In genomic region chr20:14984768-14985622, GRCh38 we compare ENCODE assay signal across 1 cellular context.
TF ChIP-seq lines count a peak whose summit lies in the region.

No MANE protein-coding gene starts in this region.

TF ChIP-seq in HepG2, 621 proteins besides CTCF, POLR2A, EP300 and RAD21 (continued from another document and continues in another):
- TF ChIP-seq, protein P1, sequence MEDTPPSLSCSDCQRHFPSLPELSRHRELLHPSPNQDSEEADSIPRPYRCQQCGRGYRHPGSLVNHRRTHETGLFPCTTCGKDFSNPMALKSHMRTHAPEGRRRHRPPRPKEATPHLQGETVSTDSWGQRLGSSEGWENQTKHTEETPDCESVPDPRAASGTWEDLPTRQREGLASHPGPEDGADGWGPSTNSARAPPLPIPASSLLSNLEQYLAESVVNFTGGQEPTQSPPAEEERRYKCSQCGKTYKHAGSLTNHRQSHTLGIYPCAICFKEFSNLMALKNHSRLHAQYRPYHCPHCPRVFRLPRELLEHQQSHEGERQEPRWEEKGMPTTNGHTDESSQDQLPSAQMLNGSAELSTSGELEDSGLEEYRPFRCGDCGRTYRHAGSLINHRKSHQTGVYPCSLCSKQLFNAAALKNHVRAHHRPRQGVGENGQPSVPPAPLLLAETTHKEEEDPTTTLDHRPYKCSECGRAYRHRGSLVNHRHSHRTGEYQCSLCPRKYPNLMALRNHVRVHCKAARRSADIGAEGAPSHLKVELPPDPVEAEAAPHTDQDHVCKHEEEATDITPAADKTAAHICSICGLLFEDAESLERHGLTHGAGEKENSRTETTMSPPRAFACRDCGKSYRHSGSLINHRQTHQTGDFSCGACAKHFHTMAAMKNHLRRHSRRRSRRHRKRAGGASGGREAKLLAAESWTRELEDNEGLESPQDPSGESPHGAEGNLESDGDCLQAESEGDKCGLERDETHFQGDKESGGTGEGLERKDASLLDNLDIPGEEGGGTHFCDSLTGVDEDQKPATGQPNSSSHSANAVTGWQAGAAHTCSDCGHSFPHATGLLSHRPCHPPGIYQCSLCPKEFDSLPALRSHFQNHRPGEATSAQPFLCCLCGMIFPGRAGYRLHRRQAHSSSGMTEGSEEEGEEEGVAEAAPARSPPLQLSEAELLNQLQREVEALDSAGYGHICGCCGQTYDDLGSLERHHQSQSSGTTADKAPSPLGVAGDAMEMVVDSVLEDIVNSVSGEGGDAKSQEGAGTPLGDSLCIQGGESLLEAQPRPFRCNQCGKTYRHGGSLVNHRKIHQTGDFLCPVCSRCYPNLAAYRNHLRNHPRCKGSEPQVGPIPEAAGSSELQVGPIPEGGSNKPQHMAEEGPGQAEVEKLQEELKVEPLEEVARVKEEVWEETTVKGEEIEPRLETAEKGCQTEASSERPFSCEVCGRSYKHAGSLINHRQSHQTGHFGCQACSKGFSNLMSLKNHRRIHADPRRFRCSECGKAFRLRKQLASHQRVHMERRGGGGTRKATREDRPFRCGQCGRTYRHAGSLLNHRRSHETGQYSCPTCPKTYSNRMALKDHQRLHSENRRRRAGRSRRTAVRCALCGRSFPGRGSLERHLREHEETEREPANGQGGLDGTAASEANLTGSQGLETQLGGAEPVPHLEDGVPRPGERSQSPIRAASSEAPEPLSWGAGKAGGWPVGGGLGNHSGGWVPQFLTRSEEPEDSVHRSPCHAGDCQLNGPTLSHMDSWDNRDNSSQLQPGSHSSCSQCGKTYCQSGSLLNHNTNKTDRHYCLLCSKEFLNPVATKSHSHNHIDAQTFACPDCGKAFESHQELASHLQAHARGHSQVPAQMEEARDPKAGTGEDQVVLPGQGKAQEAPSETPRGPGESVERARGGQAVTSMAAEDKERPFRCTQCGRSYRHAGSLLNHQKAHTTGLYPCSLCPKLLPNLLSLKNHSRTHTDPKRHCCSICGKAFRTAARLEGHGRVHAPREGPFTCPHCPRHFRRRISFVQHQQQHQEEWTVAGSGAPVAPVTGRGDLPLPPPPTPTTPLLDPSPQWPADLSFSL (CRISPR knock-in tag; IDR thresholded peaks at IDR 0.05), result peak; percentile 77; the same call in 1 of the 2 replicates
- TF ChIP-seq NR2F6 (IDR thresholded peaks at IDR 0.05) (peak; percentile 96), NR2F6 (CRISPR knock-in tag; IDR thresholded peaks at IDR 0.05) (peak; percentile 96), SOX13 (IDR thresholded peaks at IDR 0.05) (peak; percentile 84; the same call in 1 of the 2 replicates), SOX13 (CRISPR knock-in tag; conservative IDR thresholded peaks at IDR 0.05 in 1 of 2, IDR thresholded peaks at IDR 0.05 in 1 of 2) (peak in 1 of 2 experiments; percentile 94; a peak in 2 of 4 replicates), U2AF2 (IDR thresholded peaks at IDR 0.05; ENCODE audit: low read depth, low read length) (no peak), XBP1 (CRISPR knock-in tag; IDR thresholded peaks at IDR 0.05) (peak; percentile 92; the same call in 1 of the 2 replicates), ZNF431 (CRISPR knock-in tag; IDR thresholded peaks at IDR 0.05; ENCODE audit: borderline replicate concordance, low read depth) (peak; percentile 96; the same call in 1 of the 2 replicates), PHF5A (CRISPR knock-in tag; IDR thresholded peaks at IDR 0.05; ENCODE audit: low read depth, unreplicated experiment) (peak; percentile 72), KDM2A (CRISPR knock-in tag; IDR thresholded peaks at IDR 0.05; ENCODE audit: borderline replicate concordance, low read depth) (no peak), SIX4 (CRISPR knock-in tag; IDR thresholded peaks at IDR 0.05) (peak; percentile 91), ZNF160 (CRISPR knock-in tag; IDR thresholded peaks at IDR 0.05) (peak; percentile 37; the same call in 1 of the 2 replicates), HHEX (CRISPR knock-in tag; IDR thresholded peaks at IDR 0.05) (peak; percentile 72; the same call in 1 of the 2 replicates), MEIS1 (CRISPR knock-in tag; IDR thresholded peaks at IDR 0.05; ENCODE audit: borderline replicate concordance) (peak; percentile 81), CBFB (CRISPR knock-in tag; IDR thresholded peaks at IDR 0.05) (peak; percentile 91; the same call in 1 of the 2 replicates), ZNF460 (CRISPR knock-in tag; IDR thresholded peaks at IDR 0.05; ENCODE audit: borderline replicate concordance) (peak; percentile 48; the same call in 1 of the 2 replicates), FOSL2 (CRISPR knock-in tag; IDR thresholded peaks at IDR 0.05) (peak; percentile 93), TCF7L2 (IDR thresholded peaks at IDR 0.05; ENCODE audit: low read depth, low read length) (peak; percentile 40; the same call in 1 of the 2 replicates), MAFF (IDR thresholded peaks at IDR 0.05; ENCODE audit: low read depth, low read length) (peak; percentile 48; the same call in 1 of the 2 replicates), HDAC6 (IDR thresholded peaks at IDR 0.05; ENCODE audit: low read depth, low read length) (no peak), SMARCC2 (IDR thresholded peaks at IDR 0.05) (peak; percentile 80), SMAD3 (CRISPR knock-in tag; IDR thresholded peaks at IDR 0.05) (peak; percentile 99), ZBTB34 (CRISPR knock-in tag; IDR thresholded peaks at IDR 0.05) (peak; percentile 97), ASH2L (IDR thresholded peaks at IDR 0.05; ENCODE audit: insufficient read length, low read depth, low read length) (peak; percentile 98), MIER3 (CRISPR knock-in tag; IDR thresholded peaks at IDR 0.05; ENCODE audit: borderline replicate concordance) (peak; percentile 98), ZNF335 (CRISPR knock-in tag; IDR thresholded peaks at IDR 0.05) (peak; percentile 77; the same call in 1 of the 2 replicates), POGK (CRISPR knock-in tag; conservative IDR thresholded peaks at IDR 0.05) (peak; percentile 86), CHD4 (IDR thresholded peaks at IDR 0.05; ENCODE audit: borderline replicate concordance, low read length) (peak; percentile 87), ZNF616 (CRISPR knock-in tag; IDR thresholded peaks at IDR 0.05; ENCODE audit: low read depth) (0 out of 2 replicates have a peak, but pooled peaks have one; percentile 22), ZNF740 (CRISPR knock-in tag; IDR thresholded peaks at IDR 0.05) (peak; percentile 21; the same call in 1 of the 2 replicates), ZNF746 (CRISPR knock-in tag; IDR thresholded peaks at IDR 0.05) (no peak), ZBTB26 (CRISPR knock-in tag; IDR thresholded peaks at IDR 0.05; ENCODE audit: borderline replicate concordance) (peak; percentile 63; the same call in 1 of the 2 replicates), SALL1 (CRISPR knock-in tag; IDR thresholded peaks at IDR 0.05) (peak; percentile 98), PRDM4 (CRISPR knock-in tag; IDR thresholded peaks at IDR 0.05; ENCODE audit: borderline replicate concordance) (no peak), E2F5 (CRISPR knock-in tag; conservative IDR thresholded peaks at IDR 0.05) (no peak), TSC22D2 (CRISPR knock-in tag; IDR thresholded peaks at IDR 0.05; ENCODE audit: borderline replicate concordance) (peak; percentile 91; the same call in 1 of the 2 replicates), TEAD3 (CRISPR knock-in tag; optimal IDR thresholded peaks at IDR 0.05; ENCODE audit: borderline replicate concordance) (peak; percentile 99), ZNF205 (CRISPR knock-in tag; IDR thresholded peaks at IDR 0.05) (peak; percentile 88), ZNF564 (CRISPR knock-in tag; IDR thresholded peaks at IDR 0.05) (peak; percentile 44; the same call in 1 of the 2 replicates), ZNF713 (CRISPR knock-in tag; IDR thresholded peaks at IDR 0.05) (peak; percentile 75; the same call in 1 of the 2 replicates)
- TF ChIP-seq, protein P2, sequence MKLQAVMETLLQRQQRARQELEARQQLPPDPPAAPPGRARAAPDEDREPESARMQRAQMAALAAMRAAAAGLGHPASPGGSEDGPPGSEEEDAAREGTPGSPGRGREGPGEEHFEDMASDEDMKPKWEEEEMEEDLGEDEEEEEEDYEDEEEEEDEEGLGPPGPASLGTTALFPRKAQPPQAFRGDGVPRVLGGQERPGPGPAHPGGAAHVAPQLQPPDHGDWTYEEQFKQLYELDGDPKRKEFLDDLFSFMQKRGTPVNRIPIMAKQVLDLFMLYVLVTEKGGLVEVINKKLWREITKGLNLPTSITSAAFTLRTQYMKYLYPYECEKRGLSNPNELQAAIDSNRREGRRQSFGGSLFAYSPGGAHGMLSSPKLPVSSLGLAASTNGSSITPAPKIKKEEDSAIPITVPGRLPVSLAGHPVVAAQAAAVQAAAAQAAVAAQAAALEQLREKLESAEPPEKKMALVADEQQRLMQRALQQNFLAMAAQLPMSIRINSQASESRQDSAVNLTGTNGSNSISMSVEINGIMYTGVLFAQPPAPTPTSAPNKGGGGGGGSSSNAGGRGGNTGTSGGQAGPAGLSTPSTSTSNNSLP (IDR thresholded peaks at IDR 0.05; ENCODE audit: low read depth, low read length), result peak; percentile 91
- TF ChIP-seq, protein P3, sequence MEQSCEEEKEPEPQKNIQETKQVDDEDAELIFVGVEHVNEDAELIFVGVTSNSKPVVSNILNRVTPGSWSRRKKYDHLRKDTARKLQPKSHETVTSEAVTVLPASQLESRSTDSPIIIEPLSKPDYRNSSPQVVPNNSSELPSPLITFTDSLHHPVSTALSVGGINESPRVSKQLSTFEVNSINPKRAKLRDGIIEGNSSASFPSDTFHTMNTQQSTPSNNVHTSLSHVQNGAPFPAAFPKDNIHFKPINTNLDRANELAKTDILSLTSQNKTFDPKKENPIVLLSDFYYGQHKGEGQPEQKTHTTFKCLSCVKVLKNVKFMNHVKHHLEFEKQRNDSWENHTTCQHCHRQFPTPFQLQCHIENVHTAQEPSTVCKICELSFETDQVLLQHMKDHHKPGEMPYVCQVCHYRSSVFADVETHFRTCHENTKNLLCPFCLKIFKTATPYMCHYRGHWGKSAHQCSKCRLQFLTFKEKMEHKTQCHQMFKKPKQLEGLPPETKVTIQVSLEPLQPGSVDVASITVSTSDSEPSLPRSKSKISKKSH (CRISPR knock-in tag; IDR thresholded peaks at IDR 0.05; ENCODE audit: borderline replicate concordance), result no peak
- TF ChIP-seq, protein P4, sequence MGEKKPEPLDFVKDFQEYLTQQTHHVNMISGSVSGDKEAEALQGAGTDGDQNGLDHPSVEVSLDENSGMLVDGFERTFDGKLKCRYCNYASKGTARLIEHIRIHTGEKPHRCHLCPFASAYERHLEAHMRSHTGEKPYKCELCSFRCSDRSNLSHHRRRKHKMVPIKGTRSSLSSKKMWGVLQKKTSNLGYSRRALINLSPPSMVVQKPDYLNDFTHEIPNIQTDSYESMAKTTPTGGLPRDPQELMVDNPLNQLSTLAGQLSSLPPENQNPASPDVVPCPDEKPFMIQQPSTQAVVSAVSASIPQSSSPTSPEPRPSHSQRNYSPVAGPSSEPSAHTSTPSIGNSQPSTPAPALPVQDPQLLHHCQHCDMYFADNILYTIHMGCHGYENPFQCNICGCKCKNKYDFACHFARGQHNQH (CRISPR knock-in tag; IDR thresholded peaks at IDR 0.05), result peak; percentile 98
